27 cellular contexts compared by ENCODE assay signal in the genomic region with DNA sequence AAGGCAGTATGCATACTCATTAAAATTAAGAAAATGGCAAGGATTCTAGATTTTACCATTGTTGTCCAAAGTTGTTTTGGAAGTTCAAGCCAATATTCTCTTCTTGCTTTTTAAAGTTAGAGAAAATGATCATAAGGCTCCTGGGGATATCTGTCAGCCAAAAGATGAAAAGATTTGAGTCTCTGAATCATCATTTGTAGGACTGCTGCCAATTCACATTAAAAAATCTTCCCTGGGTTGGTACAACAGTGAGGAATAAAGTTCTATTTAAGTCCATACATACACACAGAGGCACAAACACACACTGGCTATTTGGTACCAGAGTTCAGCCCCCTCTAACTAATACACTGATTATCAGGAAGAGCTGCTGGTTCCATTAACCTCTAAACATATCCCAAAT.
DNase-seq lines count a peak whose midpoint lies in the region; ATAC-seq, FAIRE-seq and TF ChIP-seq lines count a peak whose summit lies in the region.
"Had no signal": no experiment of that assay in that cellular context is flagged by ENCODE, and none has a peak within 500 bp of the region (broad histone marks: within the 10 kb centered on the region; RNA-seq: fewer than 3 reads in every experiment).

No MANE protein-coding gene starts in this region.

- no peak for TF ChIP-seq RAD21 in A549 (conservative IDR thresholded peaks at IDR 0.05 in 1 of 2, IDR thresholded peaks at IDR 0.05 in 1 of 2)

- POLR2A ChIA-PET in A549 (lab: Yijun Ruan, JAX): no interaction called here

- no peak for ATAC-seq in A549
- no peak for ATAC-seq in left ventricle myocardium superior
- no peak for ATAC-seq in HG03469 (IDR thresholded peaks at IDR 0.05; ENCODE audit: unreplicated experiment)
- no peak for ATAC-seq in GM18907 (IDR thresholded peaks at IDR 0.05; ENCODE audit: unreplicated experiment)
- ATAC-seq: gastrocnemius medialis; HCT116; stimulated activated naive CD8-positive, alpha-beta T cell treated with anti-CD3 and anti-CD28 coated beads, Interleukin-15, Interleukin-2, amounts not matched to agents 100 U/mL and 50 U/mL, for 24 hours had no signal

- TF ChIP-seq CTCF in A549 (IDR thresholded peaks at IDR 0.05): no peak
- TF ChIP-seq CTCF in cardiac fibroblast (IDR thresholded peaks at IDR 0.05; ENCODE audit: low read depth, low read length): no peak
- TF ChIP-seq CTCF in right atrium auricular region (IDR thresholded peaks at IDR 0.05): no peak

- no peak overlapping the region for H3K27ac ChIP-seq in A549
- H3K27ac ChIP-seq in right atrium auricular region: no peak overlapping the region
- H3K27ac ChIP-seq: gastrocnemius medialis, uterus, VCaP had no signal

- CTCF ChIA-PET in A549 (lab: Yijun Ruan, JAX): interaction anchor here (0.6 kb wide), 1 partner anchor 442 kb away, joined by 3 read pairs; no protein-coding TSS in a partner anchor

- peaks cover 7% of the 10 kb centered on the region; the same call in 1 of the 3 replicates for H3K4me1 ChIP-seq in A549
- H3K4me1 ChIP-seq in right atrium auricular region: no peaks in the 10 kb centered on the region
- H3K4me1 ChIP-seq: gastrocnemius medialis, uterus had no signal

- H3K4me3 ChIP-seq in A549 (no peak overlapping the region), cardiac fibroblast (replicated peaks in 1 of 2; ENCODE audit: low read depth in 2 of 2, low read length in 2 of 2) (no peak overlapping the region), right atrium auricular region (no peak overlapping the region)
- H3K4me3 ChIP-seq: gastrocnemius medialis, uterus had no signal

- no peak for TF ChIP-seq POLR2A in A549 (IDR thresholded peaks at IDR 0.05; ENCODE audit: low read length)

- no peak for FAIRE-seq in A549 (lab: Jason Lieb, UNC)

- peak overlapping the region; percentile 21; the same call in 1 of the 3 replicates for H3K4me2 ChIP-seq in A549
- H3K4me2 ChIP-seq: SK-N-SH had no signal

- DNase-seq in A549 (ENCODE audit: low read depth in 1 of 2, low spot score in 1 of 2) (no peak), LHCN-M2 (ENCODE audit: low read depth) (peak; percentile 68), cardiac fibroblast (ENCODE audit: low read depth in 2 of 2) (peak; percentile 31 to 64), inferior parietal cortex (ENCODE audit: extremely low spot score) (peak; percentile 20), right atrium auricular region (ENCODE audit: low spot score) (no peak), left ventricle myocardium superior (no peak)
- DNase-seq: 8988T; activated CD4-positive, alpha-beta T cell treated with anti-CD3 and anti-CD28 coated beads for 48 hours; activated CD8-positive, alpha-beta memory T cell treated with anti-CD3 and anti-CD28 coated beads for 24 hours; activated effector memory CD4-positive, alpha-beta T cell treated with anti-CD3 and anti-CD28 coated beads, Interleukin-2, amount 50 U/mL, for 16 hours; activated naive CD8-positive, alpha-beta T cell treated with anti-CD3 and anti-CD28 coated beads, Interleukin-2, amount 10 ng/mL, durations not matched to agents 7 days and 5 days; AML-193; CD4-positive, alpha-beta T cell; DMS 273 treated with DMSO at 0.1 percent for 48 hours; effector CD4-positive, alpha-beta T cell; gastrocnemius medialis; KG1; MV-4-11; naive B cell; NCI-H1436 treated with DMSO at 0.1 percent for 48 hours; SK-N-SH; stimulated activated naive CD8-positive, alpha-beta T cell treated with anti-CD3 and anti-CD28 coated beads, Interleukin-15, Interleukin-2, amounts not matched to agents 100 U/mL and 50 U/mL, for 24 hours; uterus had no signal

- no peak for TF ChIP-seq EP300 in A549 (IDR thresholded peaks at IDR 0.05)

- intact Hi-C loops in left ventricle myocardium superior (cut with micrococcal nuclease): no loop called here

- no peaks in the 10 kb centered on the region for H3K9me3 ChIP-seq in A549
- H3K9me3 ChIP-seq in right atrium auricular region: no peaks in the 10 kb centered on the region
- H3K9me3 ChIP-seq: gastrocnemius medialis, SK-N-SH, uterus had no signal

- H3K27me3 ChIP-seq in right atrium auricular region: no peaks in the 10 kb centered on the region
- H3K27me3 ChIP-seq: gastrocnemius medialis, uterus had no signal

- H3K36me3 ChIP-seq in right atrium auricular region: no peaks in the 10 kb centered on the region
- H3K36me3 ChIP-seq: gastrocnemius medialis, uterus had no signal

TF ChIP-seq in A549, 52 proteins besides CTCF, POLR2A, EP300 and RAD21:
- TF ChIP-seq SMC3 (IDR thresholded peaks at IDR 0.05): no peak
- TF ChIP-seq KDM1A (IDR thresholded peaks at IDR 0.05; ENCODE audit: low read depth): no peak
- no peak for TF ChIP-seq HOXB5 (CRISPR knock-in tag; IDR thresholded peaks at IDR 0.05)
- no peak for TF ChIP-seq RCOR1 (IDR thresholded peaks at IDR 0.05; ENCODE audit: low read depth, low read length)

Comparison
In these comparisons a context has a peak if more than half of its experiments do, and no peak if none do; other contexts are left out.
1. DNase-seq: peak in LHCN-M2 (single experiment), cardiac fibroblast (2 of 2) and inferior parietal cortex (single experiment); none in A549 (0 of 2), right atrium auricular region (single experiment) and left ventricle myocardium superior (single experiment).